Comparison of ENCODE assay signal across 18 cellular contexts in genomic region chr18:49762191-49763077, GRCh38.
"Had no signal": no experiment of that assay in that cellular context is flagged by ENCODE, and none has a peak within 500 bp of the region (broad histone marks: within the 10 kb centered on the region; RNA-seq: fewer than 3 reads in every experiment).

No MANE protein-coding gene starts in this region.

- H3K9me3 Mint-ChIP-seq: activated T-helper 1 cell treated with anti-CD3 and anti-CD28 coated beads, Interleukin-12 subunit alpha, Interleukin-12 subunit beta, Interleukin-2, Interleukin-4 antibody, amounts not matched to agents 30 ng/mL and 10 ng/mL and 1 ng/mL, durations not matched to agents 14 hours and 24 hours and 36 hours; brain; dendritic cell treated with granulocyte-macrophage colony-stimulating factor and Interleukin-4, amounts not matched to agents 40 ng/mL and 50 ng/mL, for 4 days; effector memory CD8-positive, alpha-beta T cell; T-cell had no signal

- H3K27me3 Mint-ChIP-seq: naive thymus-derived CD4-positive, alpha-beta T cell had no signal

- H3K4me2 ChIP-seq: hepatocyte had no signal

- H3K27ac ChIP-seq: hepatocyte, tibial artery, VCaP had no signal

- H3K4me3 Mint-ChIP-seq: activated CD8-positive, alpha-beta T cell treated with anti-CD3 and anti-CD28 coated beads, Interleukin-2, amount 10 ng/mL, durations not matched to agents 7 days and 5 days; activated T-helper 1 cell treated with anti-CD3 and anti-CD28 coated beads, Interleukin-12 subunit alpha, Interleukin-12 subunit beta, Interleukin-2, Interleukin-4 antibody, amounts not matched to agents 30 ng/mL and 10 ng/mL and 1 ng/mL, durations not matched to agents 14 hours and 24 hours and 36 hours; brain; dendritic cell treated with granulocyte-macrophage colony-stimulating factor and Interleukin-4, amounts not matched to agents 40 ng/mL and 50 ng/mL, for 4 days; effector memory CD8-positive, alpha-beta T cell; naive thymus-derived CD4-positive, alpha-beta T cell; T-cell had no signal

- H3K4me1 ChIP-seq: tibial artery had no signal

- H3K27ac Mint-ChIP-seq: activated CD8-positive, alpha-beta T cell treated with anti-CD3 and anti-CD28 coated beads, Interleukin-2, amount 10 ng/mL, durations not matched to agents 7 days and 5 days; activated T-helper 1 cell treated with anti-CD3 and anti-CD28 coated beads, Interleukin-12 subunit alpha, Interleukin-12 subunit beta, Interleukin-2, Interleukin-4 antibody, amounts not matched to agents 30 ng/mL and 10 ng/mL and 1 ng/mL, durations not matched to agents 14 hours and 24 hours and 36 hours; dendritic cell treated with granulocyte-macrophage colony-stimulating factor and Interleukin-4, amounts not matched to agents 40 ng/mL and 50 ng/mL, for 4 days; effector memory CD8-positive, alpha-beta T cell; naive thymus-derived CD4-positive, alpha-beta T cell; T-cell had no signal

- H3K36me3 Mint-ChIP-seq: brain; naive thymus-derived CD4-positive, alpha-beta T cell; T-cell had no signal

- H2AFZ ChIP-seq: hepatocyte had no signal

- H3K4me3 ChIP-seq: hepatocyte, tibial artery had no signal

- H3K27me3 ChIP-seq: hepatocyte had no signal

- H3K9me3 ChIP-seq: tibial artery had no signal

- DNase-seq: activated CD4-positive, alpha-beta T cell treated with anti-CD3 and anti-CD28 coated beads for 48 hours; activated CD8-positive, alpha-beta memory T cell treated with anti-CD3 and anti-CD28 coated beads, Interleukin-2, amount 50 U/mL, for 48 hours; activated CD8-positive, alpha-beta T cell treated with anti-CD3 and anti-CD28 coated beads, Interleukin-2, amount 10 ng/mL, durations not matched to agents 7 days and 5 days; activated naive CD4-positive, alpha-beta T cell treated with anti-CD3 and anti-CD28 coated beads, Interleukin-2, amount 50 U/mL, for 16 hours; amniotic stem cell; effector memory CD8-positive, alpha-beta T cell; erythroblast; kidney; naive thymus-derived CD4-positive, alpha-beta T cell; stimulated activated CD4-positive, alpha-beta T cell treated with anti-CD3 and anti-CD28 coated beads, Interleukin-4, amount 100 ng/mL, for 1 hour; stimulated activated CD8-positive, alpha-beta memory T cell treated with anti-CD3 and anti-CD28 coated beads, Interleukin-4, amount 100 ng/mL, for 48 hours; T-cell had no signal

- H3K79me2 ChIP-seq: hepatocyte had no signal

- ATAC-seq: activated CD8-positive, alpha-beta T cell treated with anti-CD3 and anti-CD28 coated beads, Interleukin-2, amount 10 ng/mL, durations not matched to agents 7 days and 5 days; effector memory CD8-positive, alpha-beta T cell; naive thymus-derived CD4-positive, alpha-beta T cell; T-cell had no signal

- H3K36me3 ChIP-seq: tibial artery had no signal
